22 cellular contexts compared by ENCODE assay signal in the genomic region with DNA sequence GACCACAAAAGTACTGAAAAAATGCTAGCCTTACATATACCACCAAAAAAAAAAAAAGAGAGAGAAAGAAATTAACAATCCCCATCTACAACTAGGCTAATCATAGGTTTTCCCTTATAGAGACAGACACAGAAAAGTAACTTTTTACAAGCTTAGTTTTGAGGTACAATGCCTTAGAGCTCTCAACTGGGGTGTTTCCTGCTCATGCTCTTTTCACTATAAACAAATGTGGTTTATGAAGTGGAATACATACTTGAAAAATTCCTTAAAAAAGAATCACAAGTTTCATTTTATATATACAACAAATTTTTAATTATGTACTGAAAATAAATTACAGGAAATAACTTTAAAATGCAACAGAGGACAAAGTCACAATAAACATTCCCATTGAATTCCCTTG.
"Had no signal": no experiment of that assay in that cellular context is flagged by ENCODE, and none has a peak within 500 bp of the region (broad histone marks: within the 10 kb centered on the region; RNA-seq: fewer than 3 reads in every experiment).

No MANE protein-coding gene starts in this region.

- ATAC-seq: SK-N-SH treated with all-trans-retinoic acid at 6 μM for 48 hours, T-helper 17 cell had no signal

- H3K4me1 Mint-ChIP-seq: T-helper 17 cell had no signal

- FAIRE-seq: HTR-8/SVneo, RCC 7860 had no signal

- DNase-seq: Karpas-422, KG1, MM.1S, NCI-H1092 treated with DMSO at 0.1 percent for 48 hours, NCI-H1436, NCI-H187, NCI-H2081, NCI-H2107, NCI-H2227 treated with DMSO at 0.1 percent for 48 hours, NCI-H446, NCI-H510A, NCI-H524 treated with DMSO at 0.1 percent for 48 hours, NCI-H69, NCI-H774, Right ventricle myocardium superior, RPMI8226, SIG-M5, T-helper 1 cell, T-helper 17 cell had no signal

- H3K4me3 Mint-ChIP-seq: T-helper 17 cell had no signal

- H3K27ac Mint-ChIP-seq: T-helper 17 cell had no signal
